ENCODE assay signal across 1 cellular context in the genomic region with DNA sequence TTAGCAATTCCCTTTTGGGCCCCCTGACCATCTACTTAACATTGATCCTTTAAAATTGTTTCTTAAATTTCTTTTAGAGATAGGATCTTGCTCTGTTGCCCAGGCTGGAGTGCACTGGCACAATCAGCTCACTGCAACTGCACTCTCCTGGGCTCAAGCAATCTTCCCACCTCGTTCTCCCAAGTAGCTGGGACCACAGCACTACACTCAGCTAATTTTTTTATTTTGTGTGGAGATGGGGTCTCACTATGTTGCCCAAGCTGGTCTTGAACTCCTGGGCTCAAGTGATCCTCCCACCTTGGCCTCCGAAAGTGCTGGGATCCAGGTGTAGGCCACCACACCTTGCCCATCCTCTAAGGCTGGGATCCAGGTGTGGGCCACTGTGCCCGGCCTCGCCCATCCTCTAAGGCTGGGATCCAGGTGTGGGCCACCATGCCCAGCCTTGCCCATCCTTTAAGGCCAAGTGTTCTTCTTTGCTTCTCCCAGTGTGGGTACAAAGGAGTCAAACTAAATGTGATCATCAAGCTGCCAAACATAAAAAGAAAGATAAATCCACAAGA.
TF ChIP-seq lines count a peak whose summit lies in the region.

No MANE protein-coding gene starts in this region.

TF ChIP-seq in HepG2, 621 proteins besides CTCF, POLR2A, EP300 and RAD21:
- TF ChIP-seq, protein P1, sequence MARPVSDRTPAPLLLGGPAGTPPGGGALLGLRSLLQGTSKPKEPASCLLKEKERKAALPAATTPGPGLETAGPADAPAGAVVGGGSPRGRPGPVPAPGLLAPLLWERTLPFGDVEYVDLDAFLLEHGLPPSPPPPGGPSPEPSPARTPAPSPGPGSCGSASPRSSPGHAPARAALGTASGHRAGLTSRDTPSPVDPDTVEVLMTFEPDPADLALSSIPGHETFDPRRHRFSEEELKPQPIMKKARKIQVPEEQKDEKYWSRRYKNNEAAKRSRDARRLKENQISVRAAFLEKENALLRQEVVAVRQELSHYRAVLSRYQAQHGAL (CRISPR knock-in tag; IDR thresholded peaks at IDR 0.05; ENCODE audit: not compliant biosample characterization), result no peak
- TF ChIP-seq ZNF572 (CRISPR knock-in tag; IDR thresholded peaks at IDR 0.05) (no peak), PHF20 (CRISPR knock-in tag; IDR thresholded peaks at IDR 0.05) (no peak), NFE2 (CRISPR knock-in tag; IDR thresholded peaks at IDR 0.05) (no peak), HBP1 (CRISPR knock-in tag; IDR thresholded peaks at IDR 0.05; ENCODE audit: low read depth) (no peak), SP1 (IDR thresholded peaks at IDR 0.05) (no peak), SP1 (CRISPR knock-in tag; IDR thresholded peaks at IDR 0.05) (no peak), ZBTB14 (CRISPR knock-in tag; IDR thresholded peaks at IDR 0.05) (no peak), SATB2 (CRISPR knock-in tag; IDR thresholded peaks at IDR 0.05) (no peak), ZNF800 (CRISPR knock-in tag; IDR thresholded peaks at IDR 0.05) (no peak), HINFP (CRISPR knock-in tag; IDR thresholded peaks at IDR 0.05; ENCODE audit: low read depth) (no peak), FLYWCH1 (CRISPR knock-in tag; IDR thresholded peaks at IDR 0.05) (no peak), FOXJ3 (CRISPR knock-in tag; IDR thresholded peaks at IDR 0.05; ENCODE audit: borderline replicate concordance) (no peak), CHD2 (IDR thresholded peaks at IDR 0.05; ENCODE audit: low read depth, low read length) (no peak), GRHL1 (CRISPR knock-in tag; conservative IDR thresholded peaks at IDR 0.05) (no peak), ZNF101 (CRISPR knock-in tag; IDR thresholded peaks at IDR 0.05; ENCODE audit: borderline replicate concordance, low read depth) (no peak), ZNF264 (CRISPR knock-in tag; IDR thresholded peaks at IDR 0.05) (no peak), WIZ (CRISPR knock-in tag; IDR thresholded peaks at IDR 0.05) (no peak), TAF1 (CRISPR knock-in tag; IDR thresholded peaks at IDR 0.05) (no peak)
- TF ChIP-seq, protein P2, sequence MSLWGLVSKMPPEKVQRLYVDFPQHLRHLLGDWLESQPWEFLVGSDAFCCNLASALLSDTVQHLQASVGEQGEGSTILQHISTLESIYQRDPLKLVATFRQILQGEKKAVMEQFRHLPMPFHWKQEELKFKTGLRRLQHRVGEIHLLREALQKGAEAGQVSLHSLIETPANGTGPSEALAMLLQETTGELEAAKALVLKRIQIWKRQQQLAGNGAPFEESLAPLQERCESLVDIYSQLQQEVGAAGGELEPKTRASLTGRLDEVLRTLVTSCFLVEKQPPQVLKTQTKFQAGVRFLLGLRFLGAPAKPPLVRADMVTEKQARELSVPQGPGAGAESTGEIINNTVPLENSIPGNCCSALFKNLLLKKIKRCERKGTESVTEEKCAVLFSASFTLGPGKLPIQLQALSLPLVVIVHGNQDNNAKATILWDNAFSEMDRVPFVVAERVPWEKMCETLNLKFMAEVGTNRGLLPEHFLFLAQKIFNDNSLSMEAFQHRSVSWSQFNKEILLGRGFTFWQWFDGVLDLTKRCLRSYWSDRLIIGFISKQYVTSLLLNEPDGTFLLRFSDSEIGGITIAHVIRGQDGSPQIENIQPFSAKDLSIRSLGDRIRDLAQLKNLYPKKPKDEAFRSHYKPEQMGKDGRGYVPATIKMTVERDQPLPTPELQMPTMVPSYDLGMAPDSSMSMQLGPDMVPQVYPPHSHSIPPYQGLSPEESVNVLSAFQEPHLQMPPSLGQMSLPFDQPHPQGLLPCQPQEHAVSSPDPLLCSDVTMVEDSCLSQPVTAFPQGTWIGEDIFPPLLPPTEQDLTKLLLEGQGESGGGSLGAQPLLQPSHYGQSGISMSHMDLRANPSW (CRISPR knock-in tag; IDR thresholded peaks at IDR 0.05; ENCODE audit: borderline replicate concordance), result no peak
- TF ChIP-seq, protein P3, sequence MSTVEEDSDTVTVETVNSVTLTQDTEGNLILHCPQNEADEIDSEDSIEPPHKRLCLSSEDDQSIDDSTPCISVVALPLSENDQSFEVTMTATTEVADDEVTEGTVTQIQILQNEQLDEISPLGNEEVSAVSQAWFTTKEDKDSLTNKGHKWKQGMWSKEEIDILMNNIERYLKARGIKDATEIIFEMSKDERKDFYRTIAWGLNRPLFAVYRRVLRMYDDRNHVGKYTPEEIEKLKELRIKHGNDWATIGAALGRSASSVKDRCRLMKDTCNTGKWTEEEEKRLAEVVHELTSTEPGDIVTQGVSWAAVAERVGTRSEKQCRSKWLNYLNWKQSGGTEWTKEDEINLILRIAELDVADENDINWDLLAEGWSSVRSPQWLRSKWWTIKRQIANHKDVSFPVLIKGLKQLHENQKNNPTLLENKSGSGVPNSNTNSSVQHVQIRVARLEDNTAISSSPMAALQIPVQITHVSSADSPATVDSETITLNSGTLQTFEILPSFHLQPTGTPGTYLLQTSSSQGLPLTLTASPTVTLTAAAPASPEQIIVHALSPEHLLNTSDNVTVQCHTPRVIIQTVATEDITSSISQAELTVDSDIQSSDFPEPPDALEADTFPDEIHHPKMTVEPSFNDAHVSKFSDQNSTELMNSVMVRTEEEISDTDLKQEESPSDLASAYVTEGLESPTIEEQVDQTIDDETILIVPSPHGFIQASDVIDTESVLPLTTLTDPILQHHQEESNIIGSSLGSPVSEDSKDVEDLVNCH (CRISPR knock-in tag; IDR thresholded peaks at IDR 0.05), result no peak
